Comparison of ENCODE assay signal across 8 cellular contexts in genomic region chr17:62703269-62703775, GRCh38.
DNase-seq lines count a peak whose midpoint lies in the region; ATAC-seq and TF ChIP-seq lines count a peak whose summit lies in the region.

No MANE protein-coding gene starts in this region.

- peak overlapping the region; percentile 10 for H3K9ac ChIP-seq in trophoblast cell (ENCODE audit: low read length)

- H2BK120ac ChIP-seq in trophoblast cell (ENCODE audit: insufficient read depth, low read length, poor library complexity): peak overlapping the region; percentile 75

- peaks cover 19% of the 10 kb centered on the region for H3K79me2 ChIP-seq in trophoblast cell (ENCODE audit: control insufficient read depth, insufficient read depth, low read length, poor library complexity)

- peak overlapping the region; percentile 64 for H3K4me3 ChIP-seq in epithelial cell of proximal tubule (ENCODE audit: low read depth, low read length)
- no peak overlapping the region for H3K4me3 ChIP-seq in trophoblast cell (ENCODE audit: low read depth, low read length)

- peak overlapping the region; percentile 58 for H2AK5ac ChIP-seq in trophoblast cell (ENCODE audit: low read length)

- WGBS in trophoblast cell (ENCODE audit: extremely low coverage, insufficient coverage, insufficient read length): no CpG with 5 or more reads among the region's 16 CpGs

- no peak overlapping the region for H4K12ac ChIP-seq in trophoblast cell (ENCODE audit: low read depth, low read length)

- DNase-seq in stimulated activated CD4-positive, alpha-beta T cell treated with anti-CD3 and anti-CD28 coated beads, Interleukin-1b, Interleukin-23, amount 100 ng/mL, for 48 hours: peak; percentile 36
- DNase-seq in stimulated activated CD4-positive, alpha-beta T cell treated with anti-CD3 and anti-CD28 coated beads, Interleukin-2, amount 100 ng/mL, for 48 hours: no peak
- DNase-seq in RKO (ENCODE audit: low spot score): peak; percentile 75
- DNase-seq in epithelial cell of proximal tubule (ENCODE audit: low read depth): peak; percentile 67
- DNase-seq in trophoblast cell: no peak
- no peak for DNase-seq in HuH-7.5 (ENCODE audit: low spot score)

- ATAC-seq in HG03457 (IDR thresholded peaks at IDR 0.05; ENCODE audit: unreplicated experiment) (no peak), GM21381 (IDR thresholded peaks at IDR 0.05; ENCODE audit: unreplicated experiment) (no peak)

- peaks cover 11 to 20% of the 10 kb centered on the region in 2 experiments for H3K4me1 ChIP-seq in trophoblast cell (ENCODE audit: control insufficient read depth in 1 of 2, insufficient read depth in 2 of 2, low read length in 2 of 2)

- H3K79me1 ChIP-seq in trophoblast cell (ENCODE audit: low read length): peaks cover 31% of the 10 kb centered on the region

- H3K4me2 ChIP-seq in trophoblast cell (ENCODE audit: low read length): peak overlapping the region; percentile 39

- no peak overlapping the region for H4K8ac ChIP-seq in trophoblast cell (ENCODE audit: low read depth, low read length)

- no peak for TF ChIP-seq CTCF in epithelial cell of proximal tubule (conservative IDR thresholded peaks at IDR 0.05; ENCODE audit: low read depth, low read length)

- no peak overlapping the region for H2BK5ac ChIP-seq in trophoblast cell (ENCODE audit: low read depth, low read length, poor library complexity)

- peaks cover 0 to 2% of the 10 kb centered on the region in 2 experiments for H3K36me3 ChIP-seq in trophoblast cell (ENCODE audit: control insufficient read depth in 1 of 2, insufficient read depth in 2 of 2, low read length in 2 of 2)

- H3K23ac ChIP-seq in trophoblast cell (ENCODE audit: low read length): no peak overlapping the region

- no peak overlapping the region for H3K27ac ChIP-seq in trophoblast cell (ENCODE audit: low read depth, low read length)

- H3K18ac ChIP-seq in trophoblast cell (ENCODE audit: low read length): peak overlapping the region; percentile 0

- H3K14ac ChIP-seq in trophoblast cell (ENCODE audit: low read length): no peak overlapping the region

- H3K4ac ChIP-seq in trophoblast cell (ENCODE audit: low read depth, low read length): no peak overlapping the region

- peak overlapping the region; percentile 77 for H4K91ac ChIP-seq in trophoblast cell (ENCODE audit: low read depth, low read length)

- H3K9me3 ChIP-seq in trophoblast cell (ENCODE audit: insufficient read depth, low read depth, low read length): no peaks in the 10 kb centered on the region

- H3K27me3 ChIP-seq in trophoblast cell (ENCODE audit: insufficient read depth, low read length): no peaks in the 10 kb centered on the region

- H2BK12ac ChIP-seq in trophoblast cell (ENCODE audit: low read length): peak overlapping the region; percentile 15

- H2AFZ ChIP-seq in trophoblast cell (ENCODE audit: insufficient read depth, low read length, poor library complexity): no peak overlapping the region

Comparison
In these comparisons a context has a peak if more than half of its experiments do, and no peak if none do; other contexts are left out.
1. DNase-seq: peak in stimulated activated CD4-positive, alpha-beta T cell treated with anti-CD3 and anti-CD28 coated beads, Interleukin-1b, Interleukin-23, amount 100 ng/mL, for 48 hours (single experiment), RKO (single experiment) and epithelial cell of proximal tubule (single experiment); none in stimulated activated CD4-positive, alpha-beta T cell treated with anti-CD3 and anti-CD28 coated beads, Interleukin-2, amount 100 ng/mL, for 48 hours (0 of 2), trophoblast cell (0 of 2) and HuH-7.5 (single experiment).